ENCODE assay signal across 8 cellular contexts in genomic region chr12:127162902-127163301, GRCh38.
DNase-seq lines count a peak whose midpoint lies in the region; ATAC-seq and TF ChIP-seq lines count a peak whose summit lies in the region.

No MANE protein-coding gene starts in this region.

- no peak for TF ChIP-seq POLR2A in testis (IDR thresholded peaks at IDR 0.05)

- peaks cover 5% of the 10 kb centered on the region for H3K36me3 Mint-ChIP-seq in central memory CD8-positive, alpha-beta T cell (ENCODE audit: insufficient read depth)

- peak overlapping the region; percentile 50 for H3K4me3 Mint-ChIP-seq in central memory CD8-positive, alpha-beta T cell

- no peak overlapping the region for H3K27ac ChIP-seq in testis

- no peaks in the 10 kb centered on the region for H3K27me3 ChIP-seq in testis

- peak overlapping the region; percentile 80 for H3K27ac Mint-ChIP-seq in central memory CD8-positive, alpha-beta T cell (ENCODE audit: low read depth)

- WGBS in testis, 2 donors, result 23 to 55% methylated on average over 1 of the region's 1 CpG

- intact Hi-C loops in testis (cut with DNase I; ENCODE audit: low total_unique reads), result no loop called here

- peaks cover 26% of the 10 kb centered on the region for H3K4me1 Mint-ChIP-seq in central memory CD8-positive, alpha-beta T cell

- no peaks in the 10 kb centered on the region for H3K36me3 ChIP-seq in testis (ENCODE audit: low read depth, missing control alignments)

- no peak for TF ChIP-seq CTCF in testis (IDR thresholded peaks at IDR 0.05)

- no peaks in the 10 kb centered on the region for H3K4me1 ChIP-seq in testis

- H3K9me3 ChIP-seq in testis, result no peaks in the 10 kb centered on the region

- peaks cover 8% of the 10 kb centered on the region for H3K27me3 Mint-ChIP-seq in central memory CD8-positive, alpha-beta T cell

- ATAC-seq in central memory CD8-positive, alpha-beta T cell (replicated peaks; ENCODE audit: extremely low read depth, poor library complexity, severe bottlenecking), result peak; percentile 92

- no peak overlapping the region for H3K4me3 ChIP-seq in testis

- H3K9me3 Mint-ChIP-seq in central memory CD8-positive, alpha-beta T cell, result no peaks in the 10 kb centered on the region

- DNase-seq in AG08396 (ENCODE audit: low spot score), result peak; percentile 59
- peak; percentile 57 for DNase-seq in H4 (ENCODE audit: low spot score)
- DNase-seq in RPMI8226, result peak; percentile 51
- peak in 1 of 2 donors; percentile 43 for DNase-seq in central memory CD8-positive, alpha-beta T cell (ENCODE audit: low spot score in 2 of 2)
- peak; percentile 49 for DNase-seq in stimulated activated CD8-positive, alpha-beta memory T cell treated with anti-CD3 and anti-CD28 coated beads, Interleukin-4, amount 100 ng/mL, for 48 hours
- no peak for DNase-seq in NCI-H2227 treated with DMSO at 0.1 percent for 48 hours (lab: John Stamatoyannopoulos, UW)
- no peak for DNase-seq in testis
- DNase-seq in epidermal melanocyte (ENCODE audit: insufficient read length, low spot score), result no peak

Comparison
In these comparisons a context has a peak if more than half of its experiments do, and no peak if none do; other contexts are left out.
1. DNase-seq: peak in AG08396 (single experiment), H4 (single experiment), RPMI8226 (single experiment) and stimulated activated CD8-positive, alpha-beta memory T cell treated with anti-CD3 and anti-CD28 coated beads, Interleukin-4, amount 100 ng/mL, for 48 hours (single experiment); none in NCI-H2227 treated with DMSO at 0.1 percent for 48 hours (single experiment), testis (single experiment) and epidermal melanocyte (single experiment).